ENCODE assay signal across 8 cellular contexts in the genomic region with DNA sequence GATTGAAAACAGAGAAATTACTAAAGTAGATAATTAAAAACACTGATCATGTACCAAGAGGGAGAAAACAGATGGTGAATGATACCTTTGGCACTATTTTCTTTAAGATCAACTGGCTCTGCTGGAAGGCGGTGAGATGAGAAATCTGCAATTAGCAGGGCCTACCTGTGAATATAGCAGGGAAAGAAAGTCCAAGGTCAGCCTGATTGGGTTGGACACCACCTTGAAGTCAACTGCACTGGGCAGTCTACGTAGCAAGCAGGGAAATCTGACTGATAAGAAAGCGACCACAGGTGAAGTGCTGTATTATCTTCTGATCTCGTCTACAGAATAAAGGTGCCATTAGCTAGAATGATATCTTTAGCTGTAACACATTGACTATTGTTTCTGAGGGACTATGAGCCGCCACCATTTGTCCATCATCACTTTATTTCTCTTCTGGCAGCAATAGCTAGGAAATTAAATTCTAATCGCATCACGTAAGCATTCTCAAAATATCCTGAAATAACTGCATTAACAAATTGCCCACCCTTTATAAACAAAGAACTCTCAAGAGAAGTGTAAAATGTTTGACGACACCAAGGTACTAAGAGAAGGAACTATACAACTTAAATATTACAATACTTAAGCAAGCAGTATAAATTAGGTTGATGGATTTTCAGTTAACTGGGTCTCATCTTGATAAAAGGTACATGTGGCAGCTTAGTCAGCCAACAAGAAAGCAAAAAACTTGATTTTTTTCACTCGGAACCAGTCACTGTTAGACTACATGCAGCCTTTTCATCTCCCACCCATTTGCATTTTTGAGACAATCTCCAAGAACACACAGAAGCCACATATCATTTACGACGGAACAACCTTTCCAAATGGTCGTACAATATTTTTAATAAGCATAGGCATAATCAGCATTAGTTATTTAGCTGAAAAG. TPM values are rescaled to one million over a fixed set of nuclear protein-coding genes. Genes with fewer than 3 reads are reported as not detected.
DNase-seq lines count a peak whose midpoint lies in the region; ATAC-seq and TF ChIP-seq lines count a peak whose summit lies in the region.

No MANE protein-coding gene starts in this region.

- peaks cover 21% of the 10 kb centered on the region for H3K4me1 ChIP-seq in RWPE2 (ENCODE audit: insufficient read depth, poor library complexity, severe bottlenecking)
- peaks cover 0 to 36% (median 13%) of the 10 kb centered on the region in 3 donors for H3K4me1 ChIP-seq in esophagus squamous epithelium
- H3K4me1 ChIP-seq in psoas muscle = peaks cover 16% of the 10 kb centered on the region

- H3K4me3 ChIP-seq in GM06990 (replicated peaks; ENCODE audit: low read depth, low read length) (peak overlapping the region; percentile 72), RWPE2 (ENCODE audit: severe bottlenecking) (peak overlapping the region; percentile 78), esophagus squamous epithelium (peak overlapping the region; percentile 78 to 89 (median 84)), psoas muscle (peak overlapping the region; percentile 82)

- no peak for DNase-seq in GM06990 (ENCODE audit: extremely low read depth, insufficient read length)
- no peak for DNase-seq in RWPE2 (ENCODE audit: low spot score)
- DNase-seq in esophagus squamous epithelium (lab: John Stamatoyannopoulos, UW) = no peak
- DNase-seq in psoas muscle = no peak
- DNase-seq in SKM-1 treated with dmso at 0.1 percent for 144 hours (lab: John Stamatoyannopoulos, UW; ENCODE audit: unreplicated experiment) = no peak
- no peak for DNase-seq in activated naive CD4-positive, alpha-beta T cell (lab: John Stamatoyannopoulos, UW)
- no peak for DNase-seq in D341Med (ENCODE audit: low spot score)

- TF ChIP-seq CTCF in GM06990 (IDR thresholded peaks at IDR 0.05; ENCODE audit: insufficient read depth, low read length, poor library complexity, severe bottlenecking) (no peak), RWPE2 (IDR thresholded peaks at IDR 0.05; ENCODE audit: poor library complexity, severe bottlenecking) (no peak), esophagus squamous epithelium (IDR thresholded peaks at IDR 0.05) (no peak), psoas muscle (IDR thresholded peaks at IDR 0.05) (no peak)

- WGBS in esophagus squamous epithelium, 2 donors = 49 to 52% methylated on average over 12 of the region's 12 CpGs
- WGBS in psoas muscle, 3 donors = 43 to 53% (median 46%) methylated on average over 12 of the region's 12 CpGs

- TF ChIP-seq POLR2A in esophagus squamous epithelium (IDR thresholded peaks at IDR 0.05) = no peak

- H3K27me3 ChIP-seq in GM06990 (replicated peaks; ENCODE audit: control insufficient read depth, insufficient read depth, low read length) = no peaks in the 10 kb centered on the region; the same call in 1 of the 2 replicates
- H3K27me3 ChIP-seq in RWPE2 (ENCODE audit: insufficient read depth, poor library complexity, severe bottlenecking) = no peaks in the 10 kb centered on the region
- H3K27me3 ChIP-seq in esophagus squamous epithelium = no peaks in the 10 kb centered on the region
- H3K27me3 ChIP-seq in psoas muscle (ENCODE audit: insufficient read depth in 3 of 3, low read length in 2 of 3) = no peaks in the 10 kb centered on the region

- H3K36me3 ChIP-seq in GM06990 (ENCODE audit: control insufficient read depth, insufficient read depth, low read length) (no peaks in the 10 kb centered on the region), RWPE2 (ENCODE audit: low read depth) (0 out of 2 replicates have a peak, but pooled peaks cover 8% of the 10 kb centered on the region), esophagus squamous epithelium (no peaks in the 10 kb centered on the region), psoas muscle (ENCODE audit: insufficient read depth in 1 of 2, low read depth in 1 of 2) (no peaks in the 10 kb centered on the region)

- intact Hi-C loops in esophagus squamous epithelium (cut with DNase I) (no loop called here), psoas muscle (cut with DNase I) (loop anchor here (5.0 to 10.0 kb wide), 4 partner anchors 60 to 253 kb away; partner anchors contain the start of gene RFX7 (in 2 of the 2))

- H3K9me3 ChIP-seq in RWPE2 (ENCODE audit: severe bottlenecking) (no peaks in the 10 kb centered on the region), esophagus squamous epithelium (no peaks in the 10 kb centered on the region), psoas muscle (no peaks in the 10 kb centered on the region)

- H3K27ac ChIP-seq in RWPE2 (ENCODE audit: poor library complexity, severe bottlenecking) (peak overlapping the region; percentile 84), esophagus squamous epithelium (peak overlapping the region; percentile 91 to 96 (median 92)), psoas muscle (peak overlapping the region; percentile 83)

- ATAC-seq in RWPE2 (ENCODE audit: low read depth) = no peak
- no peak for ATAC-seq in psoas muscle
- no peak for ATAC-seq in HG02588 (IDR thresholded peaks at IDR 0.05; ENCODE audit: unreplicated experiment)

RNA-seq across cellular contexts. Expression of gene NEDD4, which starts 1.3 kb away (rescaled TPM):
- total RNA-seq in esophagus squamous epithelium = 10 to 100 TPM in 3 of 4 donors, 1 to 10 TPM in 1; 4.5 to 15.1 (median 11.7) TPM
- total RNA-seq in psoas muscle = 100 to 1,000 TPM in 1 of 4 donors, 10 to 100 TPM in 3; 39.1 to 145 (median 82.1) TPM
- polyA plus RNA-seq in psoas muscle = 100 to 1,000 TPM in 1 of 3 donors, 10 to 100 TPM in 2; 36.2 to 134 (median 94.5) TPM
